In the genomic region with DNA sequence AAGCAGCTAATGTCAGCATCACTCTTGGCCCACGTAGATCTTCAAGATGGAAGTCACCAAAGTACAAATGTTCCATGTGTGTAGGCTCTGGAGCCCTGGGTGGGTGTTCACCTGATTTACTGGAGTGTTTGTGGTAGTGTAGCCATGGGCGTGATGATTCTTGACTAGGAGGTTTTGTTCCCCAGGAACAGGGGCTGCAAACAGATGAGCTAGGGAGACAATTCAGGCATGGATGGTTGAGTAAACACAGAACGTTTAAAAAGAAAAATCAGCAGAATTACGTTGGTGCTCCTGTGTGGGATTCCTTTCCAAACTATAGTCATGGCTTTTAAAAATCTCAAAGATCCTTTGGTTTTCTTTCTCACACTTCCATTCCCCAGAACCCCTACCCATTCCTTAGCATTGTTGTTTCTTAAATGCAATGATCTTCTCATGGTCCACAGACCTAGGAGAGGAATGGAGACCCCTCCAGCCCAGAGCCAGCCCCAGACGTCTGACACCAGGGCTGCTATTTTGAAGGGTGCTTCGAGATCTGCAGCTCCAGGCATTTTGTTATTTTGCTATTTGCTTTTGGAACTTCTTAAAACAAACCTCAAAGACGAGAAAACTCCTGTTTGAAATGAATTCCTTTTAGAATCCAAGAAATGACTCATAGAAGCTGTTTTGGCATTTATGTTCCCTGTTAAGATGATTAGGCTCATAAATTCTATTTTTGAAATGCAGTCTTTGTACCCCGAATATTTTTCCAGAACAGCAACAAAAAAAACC, we compare ENCODE assay signal across 10 cellular contexts.
A peak's percentile ranks its signal among the peaks of the same experiment; 100 is the strongest.
DNase-seq lines count a peak whose midpoint lies in the region; ATAC-seq and TF ChIP-seq lines count a peak whose summit lies in the region.
"Had no signal": no experiment of that assay in that cellular context is flagged by ENCODE, and none has a peak within 500 bp of the region (broad histone marks: within the 10 kb centered on the region; RNA-seq: fewer than 3 reads in every experiment).

No MANE protein-coding gene starts in this region.

- in situ Hi-C loops in Caki2 (cut with HindIII; ENCODE audit: low pct_unique_long_range_greater_than_20kb, low sequenced_read_pairs) = no loop called here

- H3K36me3 Mint-ChIP-seq in naive thymus-derived CD4-positive, alpha-beta T cell = peaks cover 0 to 6% (median 0%) of the 10 kb centered on the region in 5 donors

- H3K4me1 Mint-ChIP-seq in naive thymus-derived CD4-positive, alpha-beta T cell = peaks cover 0 to 4% (median 0%) of the 10 kb centered on the region in 7 donors

- H3K9me3 Mint-ChIP-seq in naive thymus-derived CD4-positive, alpha-beta T cell = peaks cover 0 to 12% (median 1%) of the 10 kb centered on the region in 11 donors

- H3K36me3 ChIP-seq in skeletal muscle tissue (ENCODE audit: control insufficient read depth in 3 of 3, insufficient read depth in 3 of 3, low read length in 3 of 3) = no peaks in the 10 kb centered on the region
- no peaks in the 10 kb centered on the region for H3K36me3 ChIP-seq in naive thymus-derived CD4-positive, alpha-beta T cell (ENCODE audit: control insufficient read depth in 2 of 3, insufficient read depth in 3 of 3, low read length in 3 of 3)

- ATAC-seq in SK-N-SH treated with all-trans-retinoic acid at 6 μM for 48 hours (peak; percentile 32), GM21786 (IDR thresholded peaks at IDR 0.05; ENCODE audit: unreplicated experiment) (no peak)
- no peak for ATAC-seq in naive thymus-derived CD4-positive, alpha-beta T cell

- intact Hi-C loops in naive thymus-derived CD4-positive, alpha-beta T cell (cut with micrococcal nuclease) = no loop called here

- POLR2A ChIA-PET in naive thymus-derived CD4-positive, alpha-beta T cell (lab: Charles Lee) = no interaction called here

- CTCF ChIA-PET in naive thymus-derived CD4-positive, alpha-beta T cell (lab: Charles Lee) = no interaction called here

- DNase-seq in Caki2 (ENCODE audit: low read depth) = peak; percentile 19
- DNase-seq in fibroblast of pulmonary artery (ENCODE audit: low read depth) = peak; percentile 75
- no peak for DNase-seq in naive thymus-derived CD4-positive, alpha-beta T cell
- no peak for DNase-seq in iPS-NIHi11 (ENCODE audit: low spot score)
- no peak for DNase-seq in DMS79 (lab: John Stamatoyannopoulos, UW)
- DNase-seq: DMS 273 treated with DMSO at 0.1 percent for 48 hours, head of caudate nucleus had no signal

- no peak for TF ChIP-seq CTCF in fibroblast of pulmonary artery (IDR thresholded peaks at IDR 0.05; ENCODE audit: low read length, missing control alignments)

- no peaks in the 10 kb centered on the region for H3K27me3 ChIP-seq in skeletal muscle tissue (ENCODE audit: control insufficient read depth in 3 of 3, insufficient read depth in 3 of 3, low read length in 3 of 3)
- H3K27me3 ChIP-seq in naive thymus-derived CD4-positive, alpha-beta T cell (ENCODE audit: control insufficient read depth in 2 of 2, insufficient read depth in 2 of 2, low read length in 2 of 2) = no peaks in the 10 kb centered on the region

- H3K27ac Mint-ChIP-seq in naive thymus-derived CD4-positive, alpha-beta T cell = no peak overlapping the region

- H3K9me3 ChIP-seq in skeletal muscle tissue (ENCODE audit: control insufficient read depth in 3 of 3, low read length in 3 of 3) = no peaks in the 10 kb centered on the region
- no peaks in the 10 kb centered on the region for H3K9me3 ChIP-seq in naive thymus-derived CD4-positive, alpha-beta T cell (ENCODE audit: control insufficient read depth in 2 of 3, low read length in 3 of 3)

- H3K27ac ChIP-seq in skeletal muscle tissue (ENCODE audit: low read depth, low read length) = peak overlapping the region; percentile 41
- no peak overlapping the region for H3K27ac ChIP-seq in naive thymus-derived CD4-positive, alpha-beta T cell (ENCODE audit: low read depth, low read length)

- peaks cover 10 to 15% (median 12%) of the 10 kb centered on the region in 3 donors for H3K4me1 ChIP-seq in skeletal muscle tissue (ENCODE audit: control insufficient read depth in 3 of 3, insufficient read depth in 3 of 3, low read length in 3 of 3)
- H3K4me1 ChIP-seq in naive thymus-derived CD4-positive, alpha-beta T cell (ENCODE audit: control insufficient read depth in 2 of 2, insufficient read depth in 2 of 2, low read length in 2 of 2) = no peaks in the 10 kb centered on the region

- no peak overlapping the region for H3K9ac ChIP-seq in skeletal muscle tissue (ENCODE audit: low read depth in 1 of 3, low read length in 3 of 3)

- H3K4me3 ChIP-seq in fibroblast of pulmonary artery (replicated peaks; ENCODE audit: low read depth, low read length) (no peak overlapping the region), skeletal muscle tissue (ENCODE audit: low read length in 3 of 3) (no peak overlapping the region)
- no peak overlapping the region for H3K4me3 ChIP-seq in naive thymus-derived CD4-positive, alpha-beta T cell (ENCODE audit: low read length)

- H3K4me3 Mint-ChIP-seq in naive thymus-derived CD4-positive, alpha-beta T cell = no peak overlapping the region

- peaks cover 21 to 44% (median 29%) of the 10 kb centered on the region in 5 donors for H3K27me3 Mint-ChIP-seq in naive thymus-derived CD4-positive, alpha-beta T cell

TF ChIP-seq in SK-N-SH treated with all-trans-retinoic acid at 6 μM for 48 hours, 23 proteins besides CTCF, POLR2A, EP300 and RAD21 (continues in another document):
- TF ChIP-seq ARNTL (CRISPR knock-in tag; IDR thresholded peaks at IDR 0.05; ENCODE audit: borderline replicate concordance, low read depth) = no peak
- TF ChIP-seq BACH2 (CRISPR knock-in tag; IDR thresholded peaks at IDR 0.05; ENCODE audit: borderline replicate concordance) = no peak
- no peak for TF ChIP-seq ESRRG (CRISPR knock-in tag; IDR thresholded peaks at IDR 0.05)
- no peak for TF ChIP-seq ZFP3 (CRISPR knock-in tag; IDR thresholded peaks at IDR 0.05)
- TF ChIP-seq POU6F1 (CRISPR knock-in tag; IDR thresholded peaks at IDR 0.05; ENCODE audit: borderline replicate concordance, low read depth) = no peak
- TF ChIP-seq PPARA (CRISPR knock-in tag; IDR thresholded peaks at IDR 0.05; ENCODE audit: borderline replicate concordance) = no peak
- TF ChIP-seq ZNF565 (CRISPR knock-in tag; conservative IDR thresholded peaks at IDR 0.05; ENCODE audit: low read depth) = no peak
- TF ChIP-seq TSHZ2 (CRISPR knock-in tag; IDR thresholded peaks at IDR 0.05) = no peak
- no peak for TF ChIP-seq GLIS3 (CRISPR knock-in tag; IDR thresholded peaks at IDR 0.05)
- no peak for TF ChIP-seq ISL1 (CRISPR knock-in tag; IDR thresholded peaks at IDR 0.05)
- TF ChIP-seq RARB (CRISPR knock-in tag; IDR thresholded peaks at IDR 0.05) = no peak
- TF ChIP-seq CSDC2 (CRISPR knock-in tag; IDR thresholded peaks at IDR 0.05) = no peak
- no peak for TF ChIP-seq ZNF8 (CRISPR knock-in tag; IDR thresholded peaks at IDR 0.05)
- TF ChIP-seq, protein P1, sequence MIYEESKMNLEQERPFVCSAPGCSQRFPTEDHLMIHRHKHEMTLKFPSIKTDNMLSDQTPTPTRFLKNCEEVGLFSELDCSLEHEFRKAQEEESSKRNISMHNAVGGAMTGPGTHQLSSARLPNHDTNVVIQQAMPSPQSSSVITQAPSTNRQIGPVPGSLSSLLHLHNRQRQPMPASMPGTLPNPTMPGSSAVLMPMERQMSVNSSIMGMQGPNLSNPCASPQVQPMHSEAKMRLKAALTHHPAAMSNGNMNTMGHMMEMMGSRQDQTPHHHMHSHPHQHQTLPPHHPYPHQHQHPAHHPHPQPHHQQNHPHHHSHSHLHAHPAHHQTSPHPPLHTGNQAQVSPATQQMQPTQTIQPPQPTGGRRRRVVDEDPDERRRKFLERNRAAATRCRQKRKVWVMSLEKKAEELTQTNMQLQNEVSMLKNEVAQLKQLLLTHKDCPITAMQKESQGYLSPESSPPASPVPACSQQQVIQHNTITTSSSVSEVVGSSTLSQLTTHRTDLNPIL (CRISPR knock-in tag; IDR thresholded peaks at IDR 0.05; ENCODE audit: low read depth) = no peak
- no peak for TF ChIP-seq TOX (CRISPR knock-in tag; IDR thresholded peaks at IDR 0.05; ENCODE audit: borderline replicate concordance)
- TF ChIP-seq ZFP30 (CRISPR knock-in tag; IDR thresholded peaks at IDR 0.05) = no peak
- no peak for TF ChIP-seq OSR1 (CRISPR knock-in tag; IDR thresholded peaks at IDR 0.05)
- TF ChIP-seq ZC3H10 (CRISPR knock-in tag; IDR thresholded peaks at IDR 0.05) = no peak

Comparison
In these comparisons a context has a peak if more than half of its experiments do, and no peak if none do; other contexts are left out.
1. DNase-seq: peak in Caki2 (single experiment) and fibroblast of pulmonary artery (single experiment); none in naive thymus-derived CD4-positive, alpha-beta T cell (0 of 9), iPS-NIHi11 (single experiment) and DMS79 (single experiment).